9 cellular contexts compared by ENCODE assay signal in the genomic region with DNA sequence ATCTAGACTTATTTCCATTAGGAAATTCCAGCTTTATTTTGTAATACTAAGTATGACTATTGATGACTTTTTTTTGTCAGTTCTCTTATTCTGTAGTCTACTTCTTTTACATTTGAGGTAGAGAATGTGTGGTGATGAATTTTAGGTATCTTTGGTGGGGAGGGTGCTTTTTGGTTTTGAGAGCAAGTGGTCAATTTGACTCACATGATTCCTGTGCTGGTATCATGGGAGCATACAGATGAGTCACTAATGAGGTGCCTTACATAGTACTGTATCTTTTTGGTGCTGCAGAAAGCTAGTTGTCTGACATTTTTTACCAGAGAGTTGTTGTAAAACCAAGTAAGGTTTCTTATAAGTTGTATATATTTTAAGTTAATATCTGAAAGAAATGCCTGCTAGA. TPM values are rescaled to one million over a fixed set of nuclear protein-coding genes. Genes with fewer than 3 reads are reported as not detected.
DNase-seq lines count a peak whose midpoint lies in the region; ATAC-seq lines count a peak whose summit lies in the region.
"Had no signal": no experiment of that assay in that cellular context is flagged by ENCODE, and none has a peak within 500 bp of the region (broad histone marks: within the 10 kb centered on the region; RNA-seq: fewer than 3 reads in every experiment).

No MANE protein-coding gene starts in this region.

- H3K27ac Mint-ChIP-seq in activated CD4-positive, alpha-beta memory T cell treated with anti-CD3 and anti-CD28 coated beads for 36 hours, result peak overlapping the region; percentile 1
- H3K27ac Mint-ChIP-seq in activated CD4-positive, alpha-beta memory T cell treated with anti-CD3 and anti-CD28 coated beads, Interleukin-2, amount 10 ng/mL, durations not matched to agents 7 days and 5 days, result no peak overlapping the region
- H3K27ac Mint-ChIP-seq in activated naive CD8-positive, alpha-beta T cell treated with anti-CD3 and anti-CD28 coated beads for 36 hours, result peak overlapping the region; percentile 4
- H3K27ac Mint-ChIP-seq: nephron had no signal

- no peak overlapping the region for H3K9ac ChIP-seq in skeletal muscle tissue (ENCODE audit: low read depth in 1 of 3, low read length in 3 of 3)

- no peak overlapping the region for H3K4me3 ChIP-seq in skeletal muscle tissue (ENCODE audit: low read length in 3 of 3)

- peaks cover 9% of the 10 kb centered on the region for H3K36me3 Mint-ChIP-seq in activated CD4-positive, alpha-beta memory T cell treated with anti-CD3 and anti-CD28 coated beads for 36 hours
- H3K36me3 Mint-ChIP-seq in activated CD4-positive, alpha-beta memory T cell treated with anti-CD3 and anti-CD28 coated beads, Interleukin-2, amount 10 ng/mL, durations not matched to agents 7 days and 5 days (ENCODE audit: low read depth), result peaks cover 19% of the 10 kb centered on the region
- peaks cover 20% of the 10 kb centered on the region for H3K36me3 Mint-ChIP-seq in activated naive CD8-positive, alpha-beta T cell treated with anti-CD3 and anti-CD28 coated beads for 36 hours

- no peaks in the 10 kb centered on the region for H3K9me3 Mint-ChIP-seq in activated CD4-positive, alpha-beta memory T cell treated with anti-CD3 and anti-CD28 coated beads for 36 hours
- no peaks in the 10 kb centered on the region for H3K9me3 Mint-ChIP-seq in activated CD4-positive, alpha-beta memory T cell treated with anti-CD3 and anti-CD28 coated beads, Interleukin-2, amount 10 ng/mL, durations not matched to agents 7 days and 5 days
- H3K9me3 Mint-ChIP-seq in activated naive CD8-positive, alpha-beta T cell treated with anti-CD3 and anti-CD28 coated beads for 36 hours, result no peaks in the 10 kb centered on the region

- ATAC-seq in HG02870 (IDR thresholded peaks at IDR 0.05; ENCODE audit: unreplicated experiment), result peak; percentile 97

- peaks cover 47% of the 10 kb centered on the region for H3K4me1 Mint-ChIP-seq in activated CD4-positive, alpha-beta memory T cell treated with anti-CD3 and anti-CD28 coated beads for 36 hours (ENCODE audit: low read depth)
- H3K4me1 Mint-ChIP-seq in activated CD4-positive, alpha-beta memory T cell treated with anti-CD3 and anti-CD28 coated beads, Interleukin-2, amount 10 ng/mL, durations not matched to agents 7 days and 5 days, result peaks cover 14% of the 10 kb centered on the region
- peaks cover 52% of the 10 kb centered on the region for H3K4me1 Mint-ChIP-seq in activated naive CD8-positive, alpha-beta T cell treated with anti-CD3 and anti-CD28 coated beads for 36 hours

- H3K4me3 Mint-ChIP-seq in activated CD4-positive, alpha-beta memory T cell treated with anti-CD3 and anti-CD28 coated beads for 36 hours, result no peak overlapping the region
- H3K4me3 Mint-ChIP-seq in activated CD4-positive, alpha-beta memory T cell treated with anti-CD3 and anti-CD28 coated beads, Interleukin-2, amount 10 ng/mL, durations not matched to agents 7 days and 5 days, result no peak overlapping the region
- H3K4me3 Mint-ChIP-seq in activated naive CD8-positive, alpha-beta T cell treated with anti-CD3 and anti-CD28 coated beads for 36 hours, result no peak overlapping the region
- H3K4me3 Mint-ChIP-seq: nephron had no signal

- H3K9me3 ChIP-seq in skeletal muscle tissue (ENCODE audit: control insufficient read depth in 3 of 3, low read length in 3 of 3), result no peaks in the 10 kb centered on the region

- no peaks in the 10 kb centered on the region for H3K27me3 ChIP-seq in skeletal muscle tissue (ENCODE audit: control insufficient read depth in 3 of 3, insufficient read depth in 3 of 3, low read length in 3 of 3)

- H3K4me1 ChIP-seq in skeletal muscle tissue (ENCODE audit: control insufficient read depth in 3 of 3, insufficient read depth in 3 of 3, low read length in 3 of 3), result peaks cover 6 to 16% (median 8%) of the 10 kb centered on the region in 3 donors

- intact Hi-C loops in activated CD4-positive, alpha-beta memory T cell treated with anti-CD3 and anti-CD28 coated beads for 36 hours (cut with micrococcal nuclease), result loop anchor here (1.0 to 5.0 kb wide), 2 partner anchors 34 to 41 kb away; no protein-coding TSS in a partner anchor

- DNase-seq in activated CD4-positive, alpha-beta memory T cell treated with anti-CD3 and anti-CD28 coated beads for 36 hours, result peak; percentile 24
- no peak for DNase-seq in activated CD4-positive, alpha-beta memory T cell treated with anti-CD3 and anti-CD28 coated beads, Interleukin-2, amount 10 ng/mL, durations not matched to agents 7 days and 5 days
- DNase-seq in activated naive CD8-positive, alpha-beta T cell treated with anti-CD3 and anti-CD28 coated beads for 36 hours, result no peak
- DNase-seq in NCI-H82 (lab: John Stamatoyannopoulos, UW) (no peak), NCI-H146 (lab: John Stamatoyannopoulos, UW) (no peak), NCI-H774 (lab: John Stamatoyannopoulos, UW) (no peak)

- H3K27ac ChIP-seq in skeletal muscle tissue (ENCODE audit: low read depth, low read length), result peak overlapping the region; percentile 13

- no peaks in the 10 kb centered on the region for H3K36me3 ChIP-seq in skeletal muscle tissue (ENCODE audit: control insufficient read depth in 3 of 3, insufficient read depth in 3 of 3, low read length in 3 of 3)

- POLR2A ChIA-PET in activated CD4-positive, alpha-beta memory T cell treated with anti-CD3 and anti-CD28 coated beads for 36 hours (lab: Charles Lee), result interaction anchor here (1.0 to 1.1 kb wide), 2 partner anchors 37 to 41 kb away, joined by 3 read pairs; no protein-coding TSS in a partner anchor
- POLR2A ChIA-PET in activated CD4-positive, alpha-beta memory T cell treated with anti-CD3 and anti-CD28 coated beads, Interleukin-2, amount 10 ng/mL, durations not matched to agents 7 days and 5 days (lab: Charles Lee), result interaction anchor here (1.4 kb wide), 1 partner anchor 34 kb away, joined by 4 read pairs; no protein-coding TSS in a partner anchor

- CTCF ChIA-PET in activated CD4-positive, alpha-beta memory T cell treated with anti-CD3 and anti-CD28 coated beads for 36 hours (lab: Charles Lee), result interaction anchor here (0.7 to 1.4 kb wide), 5 partner anchors 10 to 54 kb away, joined by 3 read pairs; a partner anchor contains a TSS
- CTCF ChIA-PET in activated CD4-positive, alpha-beta memory T cell treated with anti-CD3 and anti-CD28 coated beads, Interleukin-2, amount 10 ng/mL, durations not matched to agents 7 days and 5 days (lab: Charles Lee), result no interaction called here

- H3K27me3 Mint-ChIP-seq in activated CD4-positive, alpha-beta memory T cell treated with anti-CD3 and anti-CD28 coated beads for 36 hours, result no peaks in the 10 kb centered on the region
- H3K27me3 Mint-ChIP-seq in activated CD4-positive, alpha-beta memory T cell treated with anti-CD3 and anti-CD28 coated beads, Interleukin-2, amount 10 ng/mL, durations not matched to agents 7 days and 5 days, result no peaks in the 10 kb centered on the region
- H3K27me3 Mint-ChIP-seq in activated naive CD8-positive, alpha-beta T cell treated with anti-CD3 and anti-CD28 coated beads for 36 hours, result no peaks in the 10 kb centered on the region

RNA-seq across cellular contexts. Expression of a gene that starts 35.3 kb away (rescaled TPM):
- total RNA-seq in activated CD4-positive, alpha-beta memory T cell treated with anti-CD3 and anti-CD28 coated beads for 36 hours, result 10 to 100 TPM; 42.6 to 47.0 TPM
- total RNA-seq in activated CD4-positive, alpha-beta memory T cell treated with anti-CD3 and anti-CD28 coated beads, Interleukin-2, amount 10 ng/mL, durations not matched to agents 7 days and 5 days, result 10 to 100 TPM; 55.9 to 56.3 TPM
- 10 to 100 TPM; 38.3 to 41.1 TPM for total RNA-seq in activated naive CD8-positive, alpha-beta T cell treated with anti-CD3 and anti-CD28 coated beads for 36 hours
- 91.9 TPM for total RNA-seq in skeletal muscle tissue
